ENCODE assay signal across 9 cellular contexts in genomic region chr5:179795049-179795862, GRCh38. TPM values are rescaled to one million over a fixed set of nuclear protein-coding genes. Genes with fewer than 3 reads are reported as not detected.
DNase-seq lines count a peak whose midpoint lies in the region; ATAC-seq and TF ChIP-seq lines count a peak whose summit lies in the region.
"Had no signal": no experiment of that assay in that cellular context is flagged by ENCODE, and none has a peak within 500 bp of the region (broad histone marks: within the 10 kb centered on the region; RNA-seq: fewer than 3 reads in every experiment).

No MANE protein-coding gene starts in this region.

- no peaks in the 10 kb centered on the region for H3K9me3 ChIP-seq in CD8-positive, alpha-beta T cell (ENCODE audit: low read length)
- H3K9me3 ChIP-seq in naive thymus-derived CD4-positive, alpha-beta T cell (ENCODE audit: control insufficient read depth in 2 of 3, low read length in 3 of 3) = no peaks in the 10 kb centered on the region

- POLR2A ChIA-PET in CD8-positive, alpha-beta T cell (lab: Charles Lee) = interaction anchor here (0.6 to 1.9 kb wide), 6 partner anchors 11 to 171 kb away, joined by 3 to 7 read pairs (median 4); partner anchors contain the start of genes HNRNPH1, MAML1, MGAT4B and SQSTM1
- POLR2A ChIA-PET in naive thymus-derived CD4-positive, alpha-beta T cell (lab: Charles Lee) = interaction anchor here (0.7 to 2.9 kb wide), 10 partner anchors 8 to 236 kb away, joined by 3 to 8 read pairs (median 4); partner anchors contain the start of genes HNRNPH1, MAML1 and SQSTM1

- H3K9me3 Mint-ChIP-seq in CD8-positive, alpha-beta T cell = no peaks in the 10 kb centered on the region
- H3K9me3 Mint-ChIP-seq in GM23338 = no peaks in the 10 kb centered on the region
- peaks cover 0 to 6% (median 0%) of the 10 kb centered on the region in 11 donors for H3K9me3 Mint-ChIP-seq in naive thymus-derived CD4-positive, alpha-beta T cell

- no peak for TF ChIP-seq CTCF in CD8-positive, alpha-beta T cell (IDR thresholded peaks at IDR 0.05)
- no peak for TF ChIP-seq CTCF in GM23338 (conservative IDR thresholded peaks at IDR 0.05; ENCODE audit: low read depth in 2 of 2)

- H3F3A ChIP-seq in GM23338 (replicated peaks; ENCODE audit: low read depth) = peaks cover 10% of the 10 kb centered on the region

- no peak overlapping the region for H3K27ac Mint-ChIP-seq in CD8-positive, alpha-beta T cell
- H3K27ac Mint-ChIP-seq in GM23338 = no peak overlapping the region
- peak overlapping the region in 3 of 9 donors; percentile 31 to 76 (median 65) for H3K27ac Mint-ChIP-seq in naive thymus-derived CD4-positive, alpha-beta T cell

- no peaks in the 10 kb centered on the region for H3K9me2 ChIP-seq in GM23338 (ENCODE audit: insufficient read depth)

- H3K4me2 ChIP-seq in GM23338 = peak overlapping the region; percentile 89

- peaks cover 29% of the 10 kb centered on the region for H3K4me1 Mint-ChIP-seq in CD8-positive, alpha-beta T cell (ENCODE audit: low read depth)
- H3K4me1 Mint-ChIP-seq in GM23338 = peaks cover 13% of the 10 kb centered on the region; the same call in 2 of the 3 replicates
- H3K4me1 Mint-ChIP-seq in naive thymus-derived CD4-positive, alpha-beta T cell = peaks cover 20 to 33% (median 30%) of the 10 kb centered on the region in 7 donors

- H3K27me3 Mint-ChIP-seq in CD8-positive, alpha-beta T cell (ENCODE audit: low read depth) = no peaks in the 10 kb centered on the region
- H3K27me3 Mint-ChIP-seq in GM23338 (ENCODE audit: insufficient read depth, low read depth, poor library complexity) = peaks cover 13% of the 10 kb centered on the region
- H3K27me3 Mint-ChIP-seq in naive thymus-derived CD4-positive, alpha-beta T cell = no peaks in the 10 kb centered on the region

- peak overlapping the region; percentile 84 for H2AFZ ChIP-seq in GM23338

- peaks cover 33% of the 10 kb centered on the region for H3K4me1 ChIP-seq in CD8-positive, alpha-beta T cell (ENCODE audit: insufficient read depth, low read length)
- peaks cover 11% of the 10 kb centered on the region; the same call in 1 of the 2 replicates for H3K4me1 ChIP-seq in GM23338 (ENCODE audit: insufficient read depth)
- peaks cover 24 to 28% of the 10 kb centered on the region in 2 donors for H3K4me1 ChIP-seq in naive thymus-derived CD4-positive, alpha-beta T cell (ENCODE audit: control insufficient read depth in 2 of 2, insufficient read depth in 2 of 2, low read length in 2 of 2)

- H4K20me1 ChIP-seq in GM23338 (replicated peaks; ENCODE audit: insufficient read depth) = no peaks in the 10 kb centered on the region; the same call in 1 of the 2 replicates

- CTCF ChIA-PET in CD8-positive, alpha-beta T cell (lab: Charles Lee) = interaction anchor here (0.7 to 6.0 kb wide), 10 partner anchors 12 to 114 kb away, joined by 3 to 53 read pairs (median 6); partner anchors contain the start of genes CBY3 and TBC1D9B
- CTCF ChIA-PET in naive thymus-derived CD4-positive, alpha-beta T cell (lab: Charles Lee) = interaction anchor here (0.6 to 4.3 kb wide), 4 partner anchors 32 to 234 kb away, joined by 3 to 36 read pairs (median 4); no protein-coding TSS in a partner anchor

- peaks cover 5% of the 10 kb centered on the region for H3K36me3 ChIP-seq in CD8-positive, alpha-beta T cell (ENCODE audit: insufficient read depth, low read length)
- H3K36me3 ChIP-seq in GM23338 (ENCODE audit: insufficient read depth) = no peaks in the 10 kb centered on the region; the same call in 1 of the 2 replicates
- H3K36me3 ChIP-seq in naive thymus-derived CD4-positive, alpha-beta T cell (ENCODE audit: control insufficient read depth in 2 of 3, insufficient read depth in 3 of 3, low read length in 3 of 3) = peaks cover 0 to 21% (median 0%) of the 10 kb centered on the region in 3 experiments

- H3K27ac ChIP-seq in CD8-positive, alpha-beta T cell (ENCODE audit: low read depth, low read length) = no peak overlapping the region
- no peak overlapping the region for H3K27ac ChIP-seq in GM23338 (ENCODE audit: low read depth)
- peak overlapping the region; percentile 68 for H3K27ac ChIP-seq in naive thymus-derived CD4-positive, alpha-beta T cell (ENCODE audit: low read depth, low read length)

- peaks cover 26% of the 10 kb centered on the region for H3K36me3 Mint-ChIP-seq in CD8-positive, alpha-beta T cell
- H3K36me3 Mint-ChIP-seq in GM23338 (ENCODE audit: low read depth) = peaks cover 28% of the 10 kb centered on the region
- peaks cover 0 to 9% (median 3%) of the 10 kb centered on the region in 5 donors for H3K36me3 Mint-ChIP-seq in naive thymus-derived CD4-positive, alpha-beta T cell

- H3K4me3 ChIP-seq in CD8-positive, alpha-beta T cell (ENCODE audit: low read depth, low read length) = peak overlapping the region; percentile 50
- H3K4me3 ChIP-seq in GM23338 = peak overlapping the region; percentile 84
- peak overlapping the region; percentile 48 for H3K4me3 ChIP-seq in naive thymus-derived CD4-positive, alpha-beta T cell (ENCODE audit: low read length)

- H3K79me2 ChIP-seq in GM23338 (replicated peaks; ENCODE audit: insufficient read depth) = no peaks in the 10 kb centered on the region

- no peaks in the 10 kb centered on the region for H3K27me3 ChIP-seq in CD8-positive, alpha-beta T cell (ENCODE audit: insufficient read depth, low read length)
- no peaks in the 10 kb centered on the region for H3K27me3 ChIP-seq in GM23338 (ENCODE audit: insufficient read depth)
- H3K27me3 ChIP-seq in naive thymus-derived CD4-positive, alpha-beta T cell (ENCODE audit: control insufficient read depth in 2 of 2, insufficient read depth in 2 of 2, low read length in 2 of 2) = no peaks in the 10 kb centered on the region

- H3K4me3 Mint-ChIP-seq in CD8-positive, alpha-beta T cell = peak overlapping the region; percentile 70
- H3K4me3 Mint-ChIP-seq in GM23338 = peak overlapping the region; percentile 75
- H3K4me3 Mint-ChIP-seq in naive thymus-derived CD4-positive, alpha-beta T cell = peak overlapping the region; percentile 32 to 83 (median 62)

- intact Hi-C loops in CD8-positive, alpha-beta T cell (cut with DNase I, micrococcal nuclease) = loop anchor here in 1 of 2 experiments (5.0 kb wide), 1 partner anchor 118 kb away; no protein-coding TSS in a partner anchor
- intact Hi-C loops in naive thymus-derived CD4-positive, alpha-beta T cell (cut with micrococcal nuclease) = loop anchor here (5.0 kb wide), 4 partner anchors 98 to 1643 kb away; partner anchors contain the start of genes CANX (in 1 of the 2), HNRNPH1 (in 1 of the 2) and NHP2 (in 1 of the 2)

- no peak for ATAC-seq in CD8-positive, alpha-beta T cell
- ATAC-seq in GM23338 (peak; percentile 36), HG03469 (IDR thresholded peaks at IDR 0.05; ENCODE audit: unreplicated experiment) (no peak), HG02642 (IDR thresholded peaks at IDR 0.05; ENCODE audit: poor library complexity, unreplicated experiment) (no peak)
- no peak for ATAC-seq in naive thymus-derived CD4-positive, alpha-beta T cell

- no peak for DNase-seq in CD8-positive, alpha-beta T cell
- DNase-seq in GM23338 (ENCODE audit: low spot score) = peak; percentile 78
- DNase-seq in OCI-M1 (lab: John Stamatoyannopoulos, UW) = peak; percentile 54
- DNase-seq in ecto neural progenitor cell (ENCODE audit: low spot score) = peak; percentile 58
- peak in 1 of 9 donors; percentile 28 for DNase-seq in naive thymus-derived CD4-positive, alpha-beta T cell
- DNase-seq in activated gamma-delta T cell (lab: John Stamatoyannopoulos, UW) = no peak

TF ChIP-seq in GM23338, 12 proteins besides CTCF, POLR2A, EP300 and RAD21:
- TF ChIP-seq POLR2AphosphoS5 (IDR thresholded peaks at IDR 0.05; ENCODE audit: low read depth) = peak; percentile 28; the same call in 1 of the 2 replicates
- TF ChIP-seq NANOG (IDR thresholded peaks at IDR 0.05; ENCODE audit: borderline replicate concordance) = no peak

RNA-seq across cellular contexts. Expression of gene LTC4S, which starts 1.5 kb away (rescaled TPM):
- total RNA-seq in CD8-positive, alpha-beta T cell = 1 to 10 TPM; 3.2 to 4.8 TPM
- 1.2 and 10.1 TPM in 2 replicates for total RNA-seq in GM23338 (2014; rRNA removed; shearing (Covaris generic))
- polyA plus RNA-seq in GM23338 (2016; fragmentation: Nextera tagmentation; extraction: Ambion mirVana) = 4.0 and 5.8 TPM in 2 replicates
- total RNA-seq in naive thymus-derived CD4-positive, alpha-beta T cell = 1 to 10 TPM; 2.0 to 8.1 (median 6.0) TPM
- polyA plus RNA-seq in naive thymus-derived CD4-positive, alpha-beta T cell = 1 to 10 TPM in 1 of 2 donors, under 1 TPM in 1; 0.97 to 1.2 TPM
- total RNA-seq: RPMI7951 had no signal

RNA-seq across cellular contexts. Expression of gene MGAT4B, which starts 11.4 kb away (rescaled TPM):
- 100 to 1,000 TPM; 113 to 126 TPM for total RNA-seq in CD8-positive, alpha-beta T cell
- total RNA-seq in GM23338 (2014; rRNA removed; shearing (Covaris generic)) = 101 and 102 TPM in 2 replicates
- polyA plus RNA-seq in GM23338 (2016; fragmentation: Nextera tagmentation; extraction: Ambion mirVana) = 32.3 and 37.7 TPM in 2 replicates
- 100 to 1,000 TPM in 4 of 5 experiments, 10 to 100 TPM in 1; 98.3 to 143 (median 118) TPM for total RNA-seq in naive thymus-derived CD4-positive, alpha-beta T cell
- polyA plus RNA-seq in naive thymus-derived CD4-positive, alpha-beta T cell = 10 to 100 TPM; 12.3 to 19.0 TPM

RNA-seq across cellular contexts. Expression of gene SQSTM1, which starts 25.4 kb away (rescaled TPM):
- 100 to 1,000 TPM; 398 to 438 TPM for total RNA-seq in CD8-positive, alpha-beta T cell
- total RNA-seq in GM23338 (2014; rRNA removed; shearing (Covaris generic)) = 83.6 and 92.6 TPM in 2 replicates
- polyA plus RNA-seq in GM23338 (2016; fragmentation: Nextera tagmentation; extraction: Ambion mirVana) = 52.5 and 58.0 TPM in 2 replicates
- 100 to 1,000 TPM; 173 to 309 (median 233) TPM for total RNA-seq in naive thymus-derived CD4-positive, alpha-beta T cell
- 100 to 1,000 TPM; 129 to 178 TPM for polyA plus RNA-seq in naive thymus-derived CD4-positive, alpha-beta T cell

Comparison
In these comparisons a context has a peak if more than half of its experiments do, and no peak if none do; other contexts are left out.
1. DNase-seq: peak in GM23338 (single experiment), OCI-M1 (single experiment) and ecto neural progenitor cell (single experiment); none in CD8-positive, alpha-beta T cell (0 of 7) and activated gamma-delta T cell (single experiment).
2. Peak in every context shown above with its lines, with median percentiles within 50 percentile points of each other: H3K4me3 ChIP-seq and H3K4me3 Mint-ChIP-seq.